Comparison of ENCODE assay signal across 18 cellular contexts in genomic region chr19:5342573-5343201, GRCh38. TPM values are rescaled to one million over a fixed set of nuclear protein-coding genes. Genes with fewer than 3 reads are reported as not detected.
A peak's percentile ranks its signal among the peaks of the same experiment; 100 is the strongest.
DNase-seq lines count a peak whose midpoint lies in the region; ATAC-seq, FAIRE-seq and TF ChIP-seq lines count a peak whose summit lies in the region.
"Had no signal": no experiment of that assay in that cellular context is flagged by ENCODE, and none has a peak within 500 bp of the region (broad histone marks: within the 10 kb centered on the region; RNA-seq: fewer than 3 reads in every experiment).

No MANE protein-coding gene starts in this region.

- CTCF ChIA-PET in A673 (lab: Charles Lee) (no interaction called here), K562 (lab: Yijun Ruan, JAX; ENCODE audit: low intra/inter-chr PET ratio) (no interaction called here)

- no peak for FAIRE-seq in K562 (lab: Jason Lieb, UNC)
- FAIRE-seq: A204.1, D721Med, H54, HTR-8/SVneo had no signal

- H4K91ac ChIP-seq in neuronal stem cell (ENCODE audit: low read depth, low read length, poor library complexity) = no peak overlapping the region

- peak overlapping the region; percentile 70; the same call in 1 of the 2 replicates for H2AFZ ChIP-seq in K562 (ENCODE audit: low read depth, low read length)
- no peak overlapping the region for H2AFZ ChIP-seq in neuronal stem cell (ENCODE audit: low read length)

- no peak overlapping the region for H2BK12ac ChIP-seq in neuronal stem cell (ENCODE audit: low read length)

- peak overlapping the region; percentile 12; the same call in 1 of the 2 replicates for H3K4me2 ChIP-seq in K562 (ENCODE audit: insufficient read depth, low read length)
- H3K4me2 ChIP-seq in neuronal stem cell (ENCODE audit: insufficient read depth, low read length, poor library complexity, severe bottlenecking) = no peak overlapping the region

- TF ChIP-seq EP300 in K562 (IDR thresholded peaks at IDR 0.05; ENCODE audit: low read length) (no peak), tibial nerve (IDR thresholded peaks at IDR 0.05) (no peak)

- no peak overlapping the region for H2BK120ac ChIP-seq in neuronal stem cell (ENCODE audit: low read depth, low read length)

- intact Hi-C loops in A673 (cut with micrococcal nuclease; ENCODE audit: unreplicated experiment) (no loop called here), K562 (cut with micrococcal nuclease) (no loop called here), uterus (cut with DNase I; ENCODE audit: low total_unique reads) (no loop called here), lower lobe of right lung (cut with DNase I) (no loop called here)

- peak overlapping the region; percentile 74 for H2AK5ac ChIP-seq in neuronal stem cell (ENCODE audit: low read depth, low read length)

- no peak overlapping the region for H3K18ac ChIP-seq in neuronal stem cell (ENCODE audit: low read length)

- H3K79me2 ChIP-seq in K562 (ENCODE audit: control insufficient read depth, insufficient read depth, low read length) = no peaks in the 10 kb centered on the region

- no peak overlapping the region for H2BK15ac ChIP-seq in neuronal stem cell (ENCODE audit: low read length)

- H3K36me3 ChIP-seq in A673 (ENCODE audit: insufficient read depth, low read length, poor library complexity, severe bottlenecking) (no peaks in the 10 kb centered on the region), K562 (ENCODE audit: control insufficient read depth, insufficient read depth, low read length) (no peaks in the 10 kb centered on the region), neuronal stem cell (replicated peaks in 1 of 2; ENCODE audit: control insufficient read depth in 2 of 2, insufficient read depth in 2 of 2, low read length in 2 of 2) (peaks cover 0 to 5% of the 10 kb centered on the region in 2 donors), uterus (no peaks in the 10 kb centered on the region), tibial nerve (no peaks in the 10 kb centered on the region), lower lobe of right lung (no peaks in the 10 kb centered on the region)

- no peak overlapping the region for H3K4ac ChIP-seq in neuronal stem cell (ENCODE audit: low read length)

- no peak overlapping the region for H4K8ac ChIP-seq in neuronal stem cell (ENCODE audit: low read depth, low read length)

- POLR2A ChIA-PET in A673 (lab: Charles Lee; ENCODE audit: low non-redundant PET) = no interaction called here
- POLR2A ChIA-PET in K562 (lab: Yijun Ruan, JAX) = interaction anchor here (2.1 kb wide), 1 partner anchor 9 kb away, joined by 6 read pairs; no protein-coding TSS in a partner anchor

- peaks cover 11% of the 10 kb centered on the region for H3K4me1 ChIP-seq in A673 (ENCODE audit: insufficient read depth, low read length, poor library complexity, severe bottlenecking)
- H3K4me1 ChIP-seq in K562 (replicated peaks in 1 of 2; ENCODE audit: control insufficient read depth in 2 of 2, insufficient read depth in 2 of 2, low read length in 2 of 2) = peaks cover 17 to 39% of the 10 kb centered on the region in 2 experiments
- H3K4me1 ChIP-seq in neuronal stem cell (ENCODE audit: control insufficient read depth in 2 of 2, insufficient read depth in 1 of 2, low read depth in 1 of 2, low read length in 2 of 2) = peaks cover 10 to 17% of the 10 kb centered on the region in 2 donors
- H3K4me1 ChIP-seq in uterus = peaks cover 7 to 13% of the 10 kb centered on the region in 2 donors
- peaks cover 0 to 33% (median 16%) of the 10 kb centered on the region in 4 donors for H3K4me1 ChIP-seq in tibial nerve
- peaks cover 11% of the 10 kb centered on the region for H3K4me1 ChIP-seq in lower lobe of right lung

- H3K4me3 ChIP-seq in A673 (ENCODE audit: low read depth, low read length, poor library complexity, severe bottlenecking) = no peak overlapping the region
- H3K4me3 ChIP-seq in K562 = no peak overlapping the region
- H3K4me3 ChIP-seq in neuronal stem cell (ENCODE audit: low read length in 2 of 2) = no peak overlapping the region
- H3K4me3 ChIP-seq in uterus = no peak overlapping the region
- no peak overlapping the region for H3K4me3 ChIP-seq in tibial nerve
- no peak overlapping the region for H3K4me3 ChIP-seq in lower lobe of right lung

- no peak overlapping the region for H3K14ac ChIP-seq in neuronal stem cell (ENCODE audit: low read length)

- no peak for TF ChIP-seq POLR2A in K562 (conservative IDR thresholded peaks at IDR 0.05)
- no peak for TF ChIP-seq POLR2A in uterus (IDR thresholded peaks at IDR 0.05)
- no peak for TF ChIP-seq POLR2A in tibial nerve (IDR thresholded peaks at IDR 0.05)

- DNase-seq in A673 (ENCODE audit: low spot score) (peak; percentile 54), M059J (ENCODE audit: low read depth) (peak; percentile 44), K562 (ENCODE audit: extremely low read depth in 1 of 4, low spot score in 3 of 4) (no peak), neuronal stem cell (ENCODE audit: low spot score) (no peak), uterus (no peak), tibial nerve (ENCODE audit: low spot score in 2 of 2) (no peak), lower lobe of right lung (no peak)
- DNase-seq: C1 segment of cervical spinal cord; CD8-positive, alpha-beta memory T cell; HFFc6; NCI-H1092 treated with DMSO at 0.1 percent for 48 hours; NCI-H2081 treated with DMSO at 0.1 percent for 48 hours; NCI-H446 treated with DMSO at 0.1 percent for 48 hours; Right ventricle myocardium superior had no signal

- ATAC-seq in K562 = no peak
- no peak for ATAC-seq in lower lobe of right lung

- H3K9ac ChIP-seq in K562 (ENCODE audit: insufficient read depth in 1 of 2, low read depth in 2 of 2, low read length in 2 of 2) = no peak overlapping the region
- H3K9ac ChIP-seq in neuronal stem cell (ENCODE audit: low read depth, low read length, poor library complexity) = no peak overlapping the region

- BruUV-seq in A673 (replicated peaks; lab: Mats Ljungman, UMichigan) (no TSS peak), K562 (replicated peaks; lab: Mats Ljungman, UMichigan) (no TSS peak)

- H3K27me3 ChIP-seq in A673 (replicated peaks; ENCODE audit: insufficient read depth, low read depth, low read length, poor library complexity) = no peaks in the 10 kb centered on the region
- H3K27me3 ChIP-seq in K562 (ENCODE audit: control insufficient read depth in 2 of 2, insufficient read depth in 2 of 2, low read length in 2 of 2) = peaks cover 11 to 25% of the 10 kb centered on the region in 2 experiments; a peak in 4 of 5 replicates
- H3K27me3 ChIP-seq in neuronal stem cell (ENCODE audit: control insufficient read depth in 3 of 3, insufficient read depth in 3 of 3, low read depth in 1 of 3, low read length in 3 of 3) = peaks cover 0 to 5% (median 2%) of the 10 kb centered on the region in 3 experiments
- peaks cover 11 to 19% of the 10 kb centered on the region in 2 donors for H3K27me3 ChIP-seq in uterus
- H3K27me3 ChIP-seq in tibial nerve = peaks cover 0 to 31% of the 10 kb centered on the region in 2 donors
- peaks cover 43% of the 10 kb centered on the region for H3K27me3 ChIP-seq in lower lobe of right lung (ENCODE audit: low read depth)

- in situ Hi-C loops in K562 (cut with MboI) = no loop called here

- H3K23ac ChIP-seq in neuronal stem cell (ENCODE audit: low read depth, low read length, poor library complexity) = no peak overlapping the region

- H3K27ac ChIP-seq in A673 (ENCODE audit: low read depth, low read length, poor library complexity, severe bottlenecking) (no peak overlapping the region), K562 (ENCODE audit: extremely low read depth, low read depth, low read length) (no peak overlapping the region; the same call in 2 of the 3 replicates), neuronal stem cell (replicated peaks; ENCODE audit: low read length) (no peak overlapping the region), uterus (no peak overlapping the region), tibial nerve (no peak overlapping the region), lower lobe of right lung (no peak overlapping the region)

- no peak for TF ChIP-seq CTCF in A673 (conservative IDR thresholded peaks at IDR 0.05; ENCODE audit: low read depth, low read length)
- no peak for TF ChIP-seq CTCF in K562 (IDR thresholded peaks at IDR 0.05 in 2 of 3, conservative IDR thresholded peaks at IDR 0.05 in 1 of 3; ENCODE audit: insufficient read depth in 2 of 3, low read depth in 1 of 3, low read length in 3 of 3)
- TF ChIP-seq CTCF in uterus (IDR thresholded peaks at IDR 0.05) = no peak
- no peak for TF ChIP-seq CTCF in tibial nerve (IDR thresholded peaks at IDR 0.05)
- no peak for TF ChIP-seq CTCF in lower lobe of right lung (IDR thresholded peaks at IDR 0.05)

- no peak for TF ChIP-seq RAD21 in K562 (CRISPR knock-in tag; conservative IDR thresholded peaks at IDR 0.05 in 1 of 2, IDR thresholded peaks at IDR 0.05 in 1 of 2)

- 7% methylated on average over 11 of the region's 12 CpGs for WGBS in K562 (ENCODE audit: insufficient coverage, low coverage, missing lambda C conversion rate)
- WGBS in neuronal stem cell (ENCODE audit: extremely low coverage in 2 of 2, insufficient read length in 2 of 2, insufficient replicate concordance in 1 of 2), 2 donors = no CpG with 5 or more reads among the region's 12 CpGs
- 59 to 60% methylated on average over 12 of the region's 12 CpGs for WGBS in tibial nerve, 2 donors

- H4K20me1 ChIP-seq in K562 (replicated peaks; ENCODE audit: control insufficient read depth, insufficient read depth, low read length) = 0 out of 2 replicates have a peak, but pooled peaks cover 6% of the 10 kb centered on the region

- H3K79me1 ChIP-seq in neuronal stem cell (ENCODE audit: low read depth, low read length) = peaks cover 9% of the 10 kb centered on the region

- no peaks in the 10 kb centered on the region for H3K9me1 ChIP-seq in K562 (ENCODE audit: control insufficient read depth, insufficient read depth, low read length)

- no peaks in the 10 kb centered on the region for H3K9me3 ChIP-seq in A673 (ENCODE audit: low read depth, low read length, poor library complexity, severe bottlenecking)
- peaks cover 2% of the 10 kb centered on the region; the same call in 1 of the 2 replicates for H3K9me3 ChIP-seq in K562 (replicated peaks; ENCODE audit: control insufficient read depth, insufficient read depth, low read depth, low read length)
- H3K9me3 ChIP-seq in neuronal stem cell (replicated peaks in 1 of 2; ENCODE audit: control insufficient read depth in 2 of 2, insufficient read depth in 1 of 2, low read depth in 1 of 2, low read length in 2 of 2) = peaks cover 0 to 6% of the 10 kb centered on the region in 2 donors
- H3K9me3 ChIP-seq in uterus = no peaks in the 10 kb centered on the region
- H3K9me3 ChIP-seq in tibial nerve = peaks cover 0 to 5% (median 0%) of the 10 kb centered on the region in 4 donors
- H3K9me3 ChIP-seq in lower lobe of right lung = no peaks in the 10 kb centered on the region

- no peak overlapping the region for H2BK5ac ChIP-seq in neuronal stem cell (ENCODE audit: low read length)

RNA-seq across cellular contexts. Expression of gene PTPRS, which starts 2.1 kb away (rescaled TPM):
- total RNA-seq in A673 (2021) (215 and 240 TPM in 2 replicates), K562 (2014; rRNA removed) (26.4 and 28.0 TPM in 2 replicates), K562 (2014; rRNA removed; fragmentation: Illumina TruSeq; extraction: Trizol) (6.1 and 6.7 TPM in 2 replicates), K562 (2015; rRNA removed; fragmentation: Illumina TruSeq; extraction: Trizol) (14.1 and 15.1 TPM in 2 replicates), K562 (2021) (45.2 and 49.4 TPM in 2 replicates), uterus (100 to 1,000 TPM in 2 of 4 donors, 10 to 100 TPM in 2; 52.8 to 304 (median 125) TPM), tibial nerve (100 to 1,000 TPM; 446 to 795 (median 529) TPM), lower lobe of right lung (107 TPM)
- total RNA-seq in M059J (2014; rRNA removed; shearing (Covaris generic)) = 37.8 and 96.6 TPM in 2 replicates
- total RNA-seq in K562 (2011; cell fraction: chromatin; rRNA removed; ENCODE audit: low replicate concordance) = 79.8 and 180 TPM in 2 replicates
- 97.4 and 130 TPM in 2 replicates for total RNA-seq in K562 (2011; cell fraction: nucleolus; rRNA removed)
- 85.8 and 89.2 TPM in 2 replicates for total RNA-seq in K562 (2011; cell fraction: nucleoplasm; rRNA removed)
- polyA plus RNA-seq in K562 (2011; rRNA removed) (14.9 and 17.4 TPM in 2 replicates), K562 (2014; fragmentation: Illumina TruSeq; extraction: Trizol) (8.3 and 10.7 TPM in 2 replicates), K562 (2014; fragmentation: Nextera tagmentation; extraction: Ambion mirVana) (1 to 10 TPM; 1.1 to 1.2 TPM), K562 (2014; rRNA removed) (26.9 and 27.4 TPM in 2 replicates)
- 14.3 and 32.7 TPM in 2 replicates for polyA plus RNA-seq in K562 (2011; cell fraction: cytosol; rRNA removed)
- 54.1 and 106 TPM in 2 replicates for polyA plus RNA-seq in K562 (2011; cell fraction: nucleus; rRNA removed)
- 23.1 and 29.5 TPM in 2 replicates for polyA plus RNA-seq in K562 (2012)
- polyA minus RNA-seq in K562 (2011; rRNA and poly(A)+ RNA removed) = 11.5 and 28.9 TPM in 2 replicates
- 41.9 and 44.2 TPM in 2 replicates for polyA minus RNA-seq in K562 (2011; cell fraction: cytosol; rRNA and poly(A)+ RNA removed)
- 27.2 and 33.5 TPM in 2 replicates for polyA minus RNA-seq in K562 (2011; cell fraction: nucleus; rRNA and poly(A)+ RNA removed)
- 162 TPM for polyA plus RNA-seq in neuronal stem cell (2013, experiment 1 of 2)
- 172 TPM for polyA plus RNA-seq in neuronal stem cell (2013, experiment 2 of 2)

Comparison
In these comparisons a context has a peak if more than half of its experiments do, and no peak if none do; other contexts are left out.
1. DNase-seq: peak in A673 (single experiment) and M059J (single experiment); none in K562 (0 of 4), neuronal stem cell (single experiment), uterus (0 of 2), tibial nerve (0 of 2) and lower lobe of right lung (single experiment).